Comparison of ENCODE assay signal across 8 cellular contexts in the genomic region with DNA sequence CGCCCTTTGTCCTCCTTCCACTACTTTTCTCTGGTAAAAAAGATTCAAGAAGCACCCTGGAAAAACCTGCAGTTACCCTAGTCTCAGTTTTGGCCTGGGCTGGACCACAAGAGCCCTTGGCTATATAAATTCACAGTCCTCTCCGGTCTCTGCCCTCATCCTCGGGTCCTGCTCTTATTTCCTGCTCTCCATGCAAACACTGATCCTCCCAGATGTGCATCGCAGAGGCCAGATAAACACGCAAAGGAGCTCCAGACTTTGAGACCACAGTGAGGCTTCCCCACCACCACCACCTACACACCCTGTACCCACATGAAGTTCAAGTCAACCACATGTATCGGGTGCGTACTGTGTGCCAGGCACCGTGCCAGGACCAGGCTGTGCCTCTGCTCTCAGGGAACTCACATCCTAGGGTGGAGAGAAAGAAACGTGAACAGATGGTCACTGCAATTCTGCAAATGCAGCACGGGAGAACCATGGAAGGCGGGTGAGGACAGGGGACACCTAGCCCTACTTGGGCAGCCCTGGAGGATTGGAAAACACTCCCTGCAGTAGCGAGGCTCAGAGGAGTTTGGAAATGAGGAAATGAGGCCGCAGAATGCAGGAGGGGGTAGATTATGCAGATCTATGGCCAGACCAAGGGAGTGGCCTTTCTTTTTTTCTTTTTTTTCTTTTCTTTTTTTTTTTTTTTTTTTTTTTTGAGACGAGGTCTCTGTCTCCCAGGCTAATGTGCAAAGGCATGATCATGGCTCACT. TPM values are rescaled to one million over a fixed set of nuclear protein-coding genes. Genes with fewer than 3 reads are reported as not detected.
DNase-seq lines count a peak whose midpoint lies in the region; ATAC-seq, FAIRE-seq and TF ChIP-seq lines count a peak whose summit lies in the region.

No MANE protein-coding gene starts in this region.

- H3K9me3 Mint-ChIP-seq in astrocyte (ENCODE audit: unreplicated experiment) = no peaks in the 10 kb centered on the region

- H3K23ac ChIP-seq in IMR-90 (ENCODE audit: low read depth, low read length) = peak overlapping the region; percentile 85

- no TSS peak for BruUV-seq in IMR-90 (replicated peaks; lab: Mats Ljungman, UMichigan)

- peaks cover 2% of the 10 kb centered on the region for H3K27me3 Mint-ChIP-seq in astrocyte (ENCODE audit: low read depth, unreplicated experiment)

- no peak for FAIRE-seq in astrocyte (lab: Jason Lieb, UNC)

- POLR2A ChIA-PET in IMR-90 (lab: Charles Lee; ENCODE audit: unreplicated experiment) = interaction anchor here (0.6 kb wide), 1 partner anchor 251 kb away, joined by 9 read pairs; no protein-coding TSS in a partner anchor

- peak overlapping the region; percentile 13; the same call in 1 of the 2 replicates for H3K18ac ChIP-seq in IMR-90 (ENCODE audit: low read depth, low read length)

- H4K20me1 ChIP-seq in IMR-90 (ENCODE audit: insufficient read depth, low read length) (0 out of 2 replicates have a peak, but pooled peaks cover 2% of the 10 kb centered on the region), astrocyte (ENCODE audit: insufficient read depth, low read length) (peaks cover 5% of the 10 kb centered on the region)

- no peaks in the 10 kb centered on the region for H3K27me3 ChIP-seq in IMR-90 (ENCODE audit: control insufficient read depth, insufficient read depth, low read length)
- H3K27me3 ChIP-seq in astrocyte (ENCODE audit: insufficient read depth, low read length) = no peaks in the 10 kb centered on the region
- H3K27me3 ChIP-seq in gastrocnemius medialis = no peaks in the 10 kb centered on the region

- H3K79me1 ChIP-seq in IMR-90 (ENCODE audit: low read depth in 1 of 2, low read length in 2 of 2) = peaks cover 0 to 20% of the 10 kb centered on the region in 2 experiments; a peak in 2 of 4 replicates

- TF ChIP-seq CTCF in IMR-90 (conservative IDR thresholded peaks at IDR 0.05; ENCODE audit: low read depth, low read length) (no peak), astrocyte (IDR thresholded peaks at IDR 0.05; ENCODE audit: insufficient read depth, low read depth, low read length) (no peak), gastrocnemius medialis (IDR thresholded peaks at IDR 0.05 in 4 of 5, conservative IDR thresholded peaks at IDR 0.05 in 1 of 5) (no peak)

- peak overlapping the region; percentile 72 for H4K5ac ChIP-seq in IMR-90 (ENCODE audit: low read depth, low read length)

- TF ChIP-seq POLR2A in IMR-90 (IDR thresholded peaks at IDR 0.05; ENCODE audit: low read depth, low read length) = no peak; the same call in 1 of the 2 replicates
- TF ChIP-seq POLR2A in gastrocnemius medialis (IDR thresholded peaks at IDR 0.05) = no peak

- H3K4me1 ChIP-seq in IMR-90 (ENCODE audit: control insufficient read depth, insufficient read depth, low read length) = peaks cover 17% of the 10 kb centered on the region
- peaks cover 18% of the 10 kb centered on the region for H3K4me1 ChIP-seq in astrocyte (ENCODE audit: insufficient read depth, low read length)
- peaks cover 28 to 31% of the 10 kb centered on the region in 2 donors for H3K4me1 ChIP-seq in gastrocnemius medialis

- H2AFZ ChIP-seq in IMR-90 (replicated peaks; ENCODE audit: low read length, poor library complexity) = peak overlapping the region; percentile 96
- peak overlapping the region; percentile 92 for H2AFZ ChIP-seq in astrocyte (ENCODE audit: low read depth, low read length)

- H3K27ac Mint-ChIP-seq in astrocyte (ENCODE audit: unreplicated experiment) = peak overlapping the region; percentile 91

- 28% methylated on average over 4 of the region's 14 CpGs; no CpG with 5 or more reads in 1 of the 2 experiments for WGBS in IMR-90 (ENCODE audit: extremely low coverage in 2 of 2, insufficient read length in 1 of 2), 2 experiments

- ATAC-seq in GM18498 (IDR thresholded peaks at IDR 0.05; ENCODE audit: unreplicated experiment) (peak; percentile 7), IMR-90 (ENCODE audit: low read depth) (peak; percentile 16), gastrocnemius medialis (peak; percentile 21 to 34)

- peak overlapping the region; percentile 34; the same call in 1 of the 3 replicates for H2BK15ac ChIP-seq in IMR-90 (ENCODE audit: low read depth, low read length)

- H4K8ac ChIP-seq in IMR-90 (ENCODE audit: low read depth in 2 of 2, low read length in 2 of 2) = peak overlapping the region; percentile 79 to 97

- H2BK5ac ChIP-seq in IMR-90 (ENCODE audit: low read depth, low read length, poor library complexity, severe bottlenecking) = peak overlapping the region; percentile 19

- H2AK5ac ChIP-seq in IMR-90 (ENCODE audit: low read depth, low read length) = peak overlapping the region; percentile 79; the same call in 1 of the 2 replicates

- no peaks in the 10 kb centered on the region for H3K9me3 ChIP-seq in IMR-90 (ENCODE audit: control insufficient read depth, insufficient read depth, low read length)
- no peaks in the 10 kb centered on the region for H3K9me3 ChIP-seq in astrocyte (ENCODE audit: insufficient read depth, low read depth, low read length)
- H3K9me3 ChIP-seq in gastrocnemius medialis = no peaks in the 10 kb centered on the region

- H3K36me3 Mint-ChIP-seq in astrocyte (ENCODE audit: low read depth, unreplicated experiment) = no peaks in the 10 kb centered on the region

- H2BK120ac ChIP-seq in IMR-90 (ENCODE audit: low read depth, low read length) = peak overlapping the region; percentile 50

- H3K27ac ChIP-seq in IMR-90 (ENCODE audit: insufficient read depth, low read length) (peak overlapping the region; percentile 78), astrocyte (ENCODE audit: low read depth, low read length) (peak overlapping the region; percentile 59), gastrocnemius medialis (peak overlapping the region; percentile 81 to 93 (median 88))

- H2BK20ac ChIP-seq in IMR-90 (ENCODE audit: low read depth, low read length) = 0 out of 2 replicates have a peak overlapping the region, but pooled peaks have one; percentile 6

- dilution Hi-C loops in IMR-90 (cut with HindIII; ENCODE audit: low sequenced_read_pairs, unreplicated experiment) = no loop called here

- H3K4ac ChIP-seq in IMR-90 (ENCODE audit: low read depth, low read length) = peak overlapping the region; percentile 87

- H3K9ac ChIP-seq in IMR-90 (ENCODE audit: low read depth, low read length) (peak overlapping the region; percentile 73), astrocyte (ENCODE audit: low read length) (peak overlapping the region; percentile 81)

- H3K4me1 Mint-ChIP-seq in astrocyte (ENCODE audit: low read depth, unreplicated experiment) = peaks cover 7% of the 10 kb centered on the region

- H4K91ac ChIP-seq in IMR-90 (ENCODE audit: insufficient read depth, low read depth, low read length) = peak overlapping the region; percentile 78

- CTCF ChIA-PET in IMR-90 (lab: Yijun Ruan, JAX) = no interaction called here

- intact Hi-C loops in IMR-90 (cut with micrococcal nuclease) = loop anchor here (1.0 kb wide), 3 partner anchors 59 to 241 kb away; a partner anchor contains a TSS
- intact Hi-C loops in gastrocnemius medialis (cut with DNase I; ENCODE audit: low total_unique reads) = loop anchor here (2.0 kb wide), 2 partner anchors 60 to 280 kb away; no protein-coding TSS in a partner anchor

- H3K79me2 ChIP-seq in astrocyte (ENCODE audit: insufficient read depth, low read length) = peaks cover 6% of the 10 kb centered on the region

- peak; percentile 37 for DNase-seq in IMR-90
- peak in 4 of 5 donors; percentile 53 to 73 (median 56) for DNase-seq in T-helper 1 cell
- DNase-seq in astrocyte (ENCODE audit: low read depth) = peak; percentile 49
- DNase-seq in hippocampal formation (lab: John Stamatoyannopoulos, UW) = peak; percentile 52 to 56
- peak; percentile 57 to 71 for DNase-seq in gastrocnemius medialis
- no peak for DNase-seq in HuH-7.5 (ENCODE audit: low spot score)
- DNase-seq in cortex of kidney (lab: John Stamatoyannopoulos, UW) = no peak

- peak overlapping the region; percentile 36 for H3K56ac ChIP-seq in IMR-90 (ENCODE audit: extremely low read depth, insufficient read depth, low read length)

- H3K9me1 ChIP-seq in IMR-90 (ENCODE audit: insufficient read depth, low read length) = peaks cover 4% of the 10 kb centered on the region; the same call in 1 of the 2 replicates

- TF ChIP-seq RAD21 in IMR-90 (IDR thresholded peaks at IDR 0.05; ENCODE audit: low read length) = no peak

- in situ Hi-C loops in IMR-90 (cut with MboI; ENCODE audit: low sequenced_read_pairs) = loop anchor here (5.0 to 10.0 kb wide), 2 partner anchors 55 to 248 kb away; a partner anchor contains a TSS
- in situ Hi-C loops in gastrocnemius medialis (cut with MboI; ENCODE audit: low sequenced_read_pairs in 4 of 4) = loop anchor here (5.0 to 25.0 kb wide), 4 partner anchors 55 to 280 kb away; a partner anchor contains a TSS

- H3K4me2 ChIP-seq in IMR-90 (ENCODE audit: low read depth, low read length) = peak overlapping the region; percentile 78
- H3K4me2 ChIP-seq in astrocyte (ENCODE audit: low read length) = peak overlapping the region; percentile 100

- H3K4me3 Mint-ChIP-seq in astrocyte (ENCODE audit: unreplicated experiment) = peak overlapping the region; percentile 79

- peaks cover 20% of the 10 kb centered on the region for H3K36me3 ChIP-seq in IMR-90 (ENCODE audit: control insufficient read depth, insufficient read depth, low read length)
- H3K36me3 ChIP-seq in astrocyte (ENCODE audit: insufficient read depth, low read length) = peaks cover 3% of the 10 kb centered on the region
- peaks cover 0 to 30% of the 10 kb centered on the region in 2 donors for H3K36me3 ChIP-seq in gastrocnemius medialis

- H3K4me3 ChIP-seq in IMR-90 (ENCODE audit: insufficient read depth, low read depth, low read length) = peak overlapping the region; percentile 36; the same call in 1 of the 2 replicates
- peak overlapping the region; percentile 56 for H3K4me3 ChIP-seq in astrocyte (ENCODE audit: insufficient read depth, low read depth, low read length)
- peak overlapping the region; percentile 51 to 63 (median 55) for H3K4me3 ChIP-seq in gastrocnemius medialis

- H2AK9ac ChIP-seq in IMR-90 (replicated peaks; ENCODE audit: low read depth, low read length, poor library complexity) = peak overlapping the region; percentile 96

- H3K14ac ChIP-seq in IMR-90 (replicated peaks; ENCODE audit: low read depth, low read length) = peak overlapping the region; percentile 70

RNA-seq across cellular contexts. Expression of a gene that starts 7.5 kb away (rescaled TPM):
- total RNA-seq in IMR-90 (2012; rRNA removed) (17.5 and 19.7 TPM in 2 replicates), astrocyte (41.8 and 45.0 TPM in 2 replicates), gastrocnemius medialis (10 to 100 TPM; 46.7 to 77.4 (median 53.6) TPM)
- polyA plus RNA-seq in IMR-90 (2012; rRNA removed) = 64.3 and 68.2 TPM in 2 replicates
- 61.8 and 79.5 TPM in 2 replicates for polyA plus RNA-seq in IMR-90 (2012; cell fraction: cytosol; rRNA removed)
- polyA plus RNA-seq in IMR-90 (2012; cell fraction: nucleus; rRNA removed; ENCODE audit: low replicate concordance) = 64.2 and 103 TPM in 2 replicates

RNA-seq across cellular contexts. Expression of a gene that starts 11.8 kb away (rescaled TPM):
- total RNA-seq in IMR-90 (2012; rRNA removed) (not detected in 2 replicates), astrocyte (not detected in 2 replicates), gastrocnemius medialis (1 to 10 TPM in 1 of 4 donors, under 1 TPM in 1, not detected in 2; 0.03 to 1.8 TPM)
- not detected in 2 replicates for polyA plus RNA-seq in IMR-90 (2012; rRNA removed)
- not detected in 2 replicates for polyA plus RNA-seq in IMR-90 (2012; cell fraction: cytosol; rRNA removed)
- not detected in 2 replicates for polyA plus RNA-seq in IMR-90 (2012; cell fraction: nucleus; rRNA removed; ENCODE audit: low replicate concordance)

RNA-seq across cellular contexts. Expression of a gene that starts 25.1 kb away (rescaled TPM):
- total RNA-seq in IMR-90 (2012; rRNA removed) (under 0.01 TPM in 2 replicates), astrocyte (not detected in 2 replicates), gastrocnemius medialis (1 to 10 TPM; 1.1 to 6.3 (median 4.5) TPM)
- 0.03 and 0.07 TPM in 2 replicates for polyA plus RNA-seq in IMR-90 (2012; rRNA removed)
- polyA plus RNA-seq in IMR-90 (2012; cell fraction: cytosol; rRNA removed) = 0.02 and 0.03 TPM in 2 replicates
- 0.06 and 0.07 TPM in 2 replicates for polyA plus RNA-seq in IMR-90 (2012; cell fraction: nucleus; rRNA removed; ENCODE audit: low replicate concordance)

RNA-seq across cellular contexts. Expression of a gene that starts 50.5 kb away (rescaled TPM):
- total RNA-seq in IMR-90 (2012; rRNA removed) = not detected in 2 replicates
- polyA plus RNA-seq in IMR-90 (2012; rRNA removed) = not detected in 2 replicates
- polyA plus RNA-seq in IMR-90 (2012; cell fraction: cytosol; rRNA removed) = not detected in 2 replicates
- not detected in 2 replicates for polyA plus RNA-seq in IMR-90 (2012; cell fraction: nucleus; rRNA removed; ENCODE audit: low replicate concordance)
- total RNA-seq in astrocyte = 0.23 TPM in 1 of 2 replicates, not detected in the other
- total RNA-seq in gastrocnemius medialis = not detected

Comparison
In these comparisons a context has a peak if more than half of its experiments do, and no peak if none do; other contexts are left out.
1. DNase-seq: peak in IMR-90 (single experiment), T-helper 1 cell (4 of 5), astrocyte (single experiment), hippocampal formation (2 of 2) and gastrocnemius medialis (2 of 2); none in HuH-7.5 (single experiment) and cortex of kidney (single experiment).
2. Peak in every context shown above with its lines, with median percentiles within 50 percentile points of each other: ATAC-seq, H3K27ac ChIP-seq and H3K4me3 ChIP-seq.